Comparison of ENCODE assay signal across 12 cellular contexts in the genomic region with DNA sequence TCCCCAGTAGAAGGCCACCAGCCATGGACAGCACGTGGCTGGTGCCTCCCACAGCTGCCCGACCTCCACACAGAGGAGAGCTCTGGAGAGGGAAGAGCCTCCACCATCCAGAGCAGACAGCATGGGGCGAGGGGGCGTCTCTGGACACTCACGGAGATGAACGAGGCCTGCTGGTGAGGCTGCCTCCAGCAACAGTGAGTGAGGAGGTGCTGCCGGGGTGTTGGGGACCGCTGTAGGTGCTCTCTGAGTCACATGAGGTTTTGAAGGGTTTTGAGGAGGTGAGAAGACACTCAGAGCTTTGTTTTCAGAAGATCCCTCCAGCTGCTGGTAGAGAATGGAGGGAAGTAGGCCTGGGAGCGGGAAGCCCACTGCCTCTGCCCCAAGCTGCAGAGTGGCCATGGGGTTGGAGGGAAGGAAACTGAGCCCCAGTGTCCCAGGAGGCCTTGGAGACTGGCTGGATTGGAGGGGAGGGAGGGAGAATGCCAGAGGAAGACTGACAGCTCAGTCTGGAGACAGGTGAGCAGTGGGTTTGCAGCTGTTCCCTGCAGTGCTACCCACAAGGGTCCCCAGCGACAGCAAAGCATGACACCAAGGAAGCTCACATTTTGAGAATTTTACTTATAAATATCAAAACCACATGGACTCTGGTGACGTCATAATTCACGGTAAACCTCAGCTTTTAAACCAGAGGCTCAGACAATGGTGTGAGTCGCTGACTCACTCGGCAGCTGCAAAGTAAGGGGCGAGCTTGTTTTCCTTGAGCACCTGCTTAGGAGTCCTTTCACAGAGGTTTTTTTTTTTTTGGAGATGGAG.
DNase-seq lines count a peak whose midpoint lies in the region; ATAC-seq, FAIRE-seq and TF ChIP-seq lines count a peak whose summit lies in the region.
"Had no signal": no experiment of that assay in that cellular context is flagged by ENCODE, and none has a peak within 500 bp of the region (broad histone marks: within the 10 kb centered on the region; RNA-seq: fewer than 3 reads in every experiment).

No MANE protein-coding gene starts in this region.

- no TSS peak for BruUV-seq in GM12878 (replicated peaks; lab: Mats Ljungman, UMichigan)

- DNase-seq in DMS153 (lab: John Stamatoyannopoulos, UW), result peak; percentile 7
- no peak for DNase-seq in DMS153 treated with DMSO at 0.1 percent for 48 hours (lab: John Stamatoyannopoulos, UW; ENCODE audit: unreplicated experiment)
- peak; percentile 65 for DNase-seq in MG63
- DNase-seq in GM12878 (ENCODE audit: low read depth, low spot score), result no peak
- DNase-seq in D721Med (ENCODE audit: insufficient read length, low spot score), result no peak
- DNase-seq in iPS-NIHi11 (ENCODE audit: low spot score), result no peak
- DNase-seq: caudate nucleus, spleen had no signal

- no peak for TF ChIP-seq EP300 in GM12878 (IDR thresholded peaks at IDR 0.05; ENCODE audit: borderline replicate concordance in 1 of 2, control insufficient read depth in 1 of 2, low read depth in 2 of 2, low read length in 2 of 2)

- RAD21 ChIA-PET in GM12878 (lab: Charles Lee; ENCODE audit: unreplicated experiment), result no interaction called here

- CTCF ChIA-PET in GM12878 (lab: Yijun Ruan, JAX), result no interaction called here

- H3K36me3 Mint-ChIP-seq in nephron (ENCODE audit: low read depth), result no peaks in the 10 kb centered on the region

- no peak for TF ChIP-seq POLR2A in GM12878 (IDR thresholded peaks at IDR 0.05; ENCODE audit: low read depth, low read length)

- no peaks in the 10 kb centered on the region for H3K27me3 ChIP-seq in MG63
- H3K27me3 ChIP-seq in GM12878 (replicated peaks in 1 of 2; ENCODE audit: control insufficient read depth in 2 of 2, insufficient read depth in 2 of 2, low read length in 1 of 2), result no peaks in the 10 kb centered on the region
- H3K27me3 ChIP-seq: spleen, upper lobe of left lung had no signal

- H3K27ac ChIP-seq in GM12878 (ENCODE audit: control insufficient read depth, insufficient read depth), result no peak overlapping the region
- H3K27ac ChIP-seq: 22Rv1 had no signal

- no peaks in the 10 kb centered on the region for H3K79me2 ChIP-seq in GM12878 (ENCODE audit: control insufficient read depth, insufficient read depth, low read length)

- H3K27me3 Mint-ChIP-seq in nephron (ENCODE audit: low read depth), result peaks cover under 1% of the 10 kb centered on the region

- TF ChIP-seq RAD21 in GM12878 (IDR thresholded peaks at IDR 0.05; ENCODE audit: insufficient read depth, low read depth, low read length), result no peak

- no peak overlapping the region for H3K4me2 ChIP-seq in GM12878 (ENCODE audit: control insufficient read depth, insufficient read depth)

- intact Hi-C loops in GM12878 (cut with micrococcal nuclease; ENCODE audit: unreplicated experiment), result no loop called here

- SMC1A ChIA-PET in GM12878 (lab: Charles Lee; ENCODE audit: uncharacterized antibody, unreplicated experiment), result no interaction called here

- FAIRE-seq in GM12878 (lab: Jason Lieb, UNC), result no peak
- FAIRE-seq in D721Med (lab: Jason Lieb, UNC), result no peak

- peak overlapping the region; percentile 53 to 88 (median 84) for H3K27ac Mint-ChIP-seq in nephron

- H3K4me3 ChIP-seq in MG63 (no peak overlapping the region), GM12878 (no peak overlapping the region)
- H3K4me3 ChIP-seq: spleen, upper lobe of left lung had no signal

- no peak overlapping the region for H3K9ac ChIP-seq in GM12878 (ENCODE audit: control insufficient read depth, insufficient read depth, low read length)

- H2AFZ ChIP-seq in GM12878 (ENCODE audit: control insufficient read depth, low read depth, low read length), result no peak overlapping the region

- H3K36me3 ChIP-seq in MG63 (no peaks in the 10 kb centered on the region), GM12878 (ENCODE audit: control insufficient read depth in 2 of 2, insufficient read depth in 2 of 2, low read length in 1 of 2) (no peaks in the 10 kb centered on the region)
- H3K36me3 ChIP-seq: spleen, upper lobe of left lung had no signal

- H3K9me3 Mint-ChIP-seq in nephron, result peaks cover 9% of the 10 kb centered on the region

- TF ChIP-seq CTCF in GM12878 (IDR thresholded peaks at IDR 0.05 in 2 of 3, conservative IDR thresholded peaks at IDR 0.05 in 1 of 3; ENCODE audit: control insufficient read depth in 2 of 3, extremely low read depth in 1 of 3, insufficient read depth in 1 of 3, low read depth in 3 of 3, low read length in 3 of 3), result no peak
- no peak for TF ChIP-seq CTCF in nephron (IDR thresholded peaks at IDR 0.05; ENCODE audit: unreplicated experiment in 3 of 3)
- no peak for TF ChIP-seq CTCF in D721Med (IDR thresholded peaks at IDR 0.05; ENCODE audit: insufficient read depth, missing control alignments)

- no peak overlapping the region for H3K4me3 Mint-ChIP-seq in nephron

- H3K9me3 ChIP-seq in MG63, result 0 out of 2 replicates have a peak, but pooled peaks cover 4% of the 10 kb centered on the region
- no peaks in the 10 kb centered on the region; the same call in 2 of the 3 replicates for H3K9me3 ChIP-seq in GM12878 (replicated peaks; ENCODE audit: control insufficient read depth, insufficient read depth, low read length)
- H3K9me3 ChIP-seq: spleen, upper lobe of left lung had no signal

- 8% methylated on average over 13 of the region's 15 CpGs for WGBS in GM12878 (ENCODE audit: insufficient coverage, insufficient replicate concordance, low lambda C conversion rate, missing lambda C conversion rate)

- POLR2A ChIA-PET in GM12878 (lab: Charles Lee), result no interaction called here

- ATAC-seq in GM12878 (no peak), GM19328 (IDR thresholded peaks at IDR 0.05; ENCODE audit: unreplicated experiment) (no peak)

- no peaks in the 10 kb centered on the region for H3K4me1 ChIP-seq in GM12878 (ENCODE audit: control insufficient read depth, insufficient read depth, low read length)
- H3K4me1 ChIP-seq: spleen had no signal

- H3K4me1 Mint-ChIP-seq in nephron, result peaks cover 56% of the 10 kb centered on the region

- no peaks in the 10 kb centered on the region for H4K20me1 ChIP-seq in GM12878 (ENCODE audit: control insufficient read depth, insufficient read depth)

- in situ Hi-C loops in GM12878 (cut with MboI), result no loop called here

TF ChIP-seq in GM12878, 131 proteins besides CTCF, POLR2A, EP300 and RAD21:
- TF ChIP-seq, protein P1, sequence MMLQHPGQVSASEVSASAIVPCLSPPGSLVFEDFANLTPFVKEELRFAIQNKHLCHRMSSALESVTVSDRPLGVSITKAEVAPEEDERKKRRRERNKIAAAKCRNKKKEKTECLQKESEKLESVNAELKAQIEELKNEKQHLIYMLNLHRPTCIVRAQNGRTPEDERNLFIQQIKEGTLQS (IDR thresholded peaks at IDR 0.05; ENCODE audit: borderline replicate concordance, extremely low read depth, low read depth, low read length), result no peak
- TF ChIP-seq, protein P2, sequence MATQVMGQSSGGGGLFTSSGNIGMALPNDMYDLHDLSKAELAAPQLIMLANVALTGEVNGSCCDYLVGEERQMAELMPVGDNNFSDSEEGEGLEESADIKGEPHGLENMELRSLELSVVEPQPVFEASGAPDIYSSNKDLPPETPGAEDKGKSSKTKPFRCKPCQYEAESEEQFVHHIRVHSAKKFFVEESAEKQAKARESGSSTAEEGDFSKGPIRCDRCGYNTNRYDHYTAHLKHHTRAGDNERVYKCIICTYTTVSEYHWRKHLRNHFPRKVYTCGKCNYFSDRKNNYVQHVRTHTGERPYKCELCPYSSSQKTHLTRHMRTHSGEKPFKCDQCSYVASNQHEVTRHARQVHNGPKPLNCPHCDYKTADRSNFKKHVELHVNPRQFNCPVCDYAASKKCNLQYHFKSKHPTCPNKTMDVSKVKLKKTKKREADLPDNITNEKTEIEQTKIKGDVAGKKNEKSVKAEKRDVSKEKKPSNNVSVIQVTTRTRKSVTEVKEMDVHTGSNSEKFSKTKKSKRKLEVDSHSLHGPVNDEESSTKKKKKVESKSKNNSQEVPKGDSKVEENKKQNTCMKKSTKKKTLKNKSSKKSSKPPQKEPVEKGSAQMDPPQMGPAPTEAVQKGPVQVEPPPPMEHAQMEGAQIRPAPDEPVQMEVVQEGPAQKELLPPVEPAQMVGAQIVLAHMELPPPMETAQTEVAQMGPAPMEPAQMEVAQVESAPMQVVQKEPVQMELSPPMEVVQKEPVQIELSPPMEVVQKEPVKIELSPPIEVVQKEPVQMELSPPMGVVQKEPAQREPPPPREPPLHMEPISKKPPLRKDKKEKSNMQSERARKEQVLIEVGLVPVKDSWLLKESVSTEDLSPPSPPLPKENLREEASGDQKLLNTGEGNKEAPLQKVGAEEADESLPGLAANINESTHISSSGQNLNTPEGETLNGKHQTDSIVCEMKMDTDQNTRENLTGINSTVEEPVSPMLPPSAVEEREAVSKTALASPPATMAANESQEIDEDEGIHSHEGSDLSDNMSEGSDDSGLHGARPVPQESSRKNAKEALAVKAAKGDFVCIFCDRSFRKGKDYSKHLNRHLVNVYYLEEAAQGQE (IDR thresholded peaks at IDR 0.05; ENCODE audit: low read depth, low read length), result no peak
- TF ChIP-seq ATF7 (IDR thresholded peaks at IDR 0.05; ENCODE audit: low read depth), result 0 out of 2 replicates have a peak, but pooled peaks have one; percentile 14
- no peak for TF ChIP-seq PML (IDR thresholded peaks at IDR 0.05; ENCODE audit: low read length)
TF ChIP-seq in GM12878: peak in this region for 1.

Comparison
In these comparisons a context has a peak if more than half of its experiments do, and no peak if none do; other contexts are left out.
1. DNase-seq: peak in DMS153 (single experiment) and MG63 (single experiment); none in DMS153 treated with DMSO at 0.1 percent for 48 hours (single experiment), GM12878 (single experiment), D721Med (single experiment) and iPS-NIHi11 (single experiment).